Comparison of ENCODE assay signal across 10 cellular contexts in the genomic region with DNA sequence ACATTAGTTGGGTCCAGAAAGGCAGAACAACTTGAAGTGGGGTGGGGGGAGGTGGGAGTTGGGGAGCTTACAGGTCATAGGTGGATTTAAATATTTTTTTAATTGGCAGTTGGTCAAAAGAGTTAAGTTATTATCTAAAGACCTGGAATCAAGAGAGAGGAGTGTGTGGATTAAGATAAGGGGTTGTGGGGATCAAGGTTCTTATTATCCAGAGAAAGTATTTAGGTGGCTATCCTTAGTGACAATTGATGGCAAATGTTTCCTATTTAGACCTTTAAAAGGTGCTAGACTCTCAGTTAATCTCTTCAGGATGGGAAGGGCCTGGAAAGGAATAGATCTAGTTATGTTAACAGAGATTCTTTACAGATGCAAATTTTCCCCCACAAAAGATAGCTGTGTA.
"Had no signal": no experiment of that assay in that cellular context is flagged by ENCODE, and none has a peak within 500 bp of the region (broad histone marks: within the 10 kb centered on the region; RNA-seq: fewer than 3 reads in every experiment).

No MANE protein-coding gene starts in this region.

- H3K27ac Mint-ChIP-seq: activated CD4-positive, alpha-beta memory T cell treated with anti-CD3 and anti-CD28 coated beads for 36 hours; activated CD8-positive, alpha-beta memory T cell treated with anti-CD3 and anti-CD28 coated beads, Interleukin-2, amount 10 ng/mL, durations not matched to agents 7 days and 5 days; activated T-cell treated with anti-CD3 and anti-CD28 coated beads, Interleukin-2, amount 50 U/mL, for 24 hours; stimulated activated naive B cell treated with anti-CD40 and anti-IgM and Interleukin-4, amounts not matched to agents 10 μg/mL and 1 μg/mL and 100 μg/mL, for 72 hours had no signal

- H3K4me3 ChIP-seq: mucosa of descending colon, tibial artery had no signal

- H3K9ac ChIP-seq: parathyroid adenoma had no signal

- H3K79me2 ChIP-seq: parathyroid adenoma had no signal

- H3K36me3 Mint-ChIP-seq: activated CD4-positive, alpha-beta memory T cell treated with anti-CD3 and anti-CD28 coated beads for 36 hours; activated CD8-positive, alpha-beta memory T cell treated with anti-CD3 and anti-CD28 coated beads, Interleukin-2, amount 10 ng/mL, durations not matched to agents 7 days and 5 days; stimulated activated naive B cell treated with anti-CD40 and anti-IgM and Interleukin-4, amounts not matched to agents 10 μg/mL and 1 μg/mL and 100 μg/mL, for 72 hours had no signal

- DNase-seq: activated CD8-positive, alpha-beta memory T cell treated with anti-CD3 and anti-CD28 coated beads, Interleukin-2, amount 10 ng/mL, durations not matched to agents 7 days and 5 days; stimulated activated naive B cell treated with anti-CD40 and anti-IgM and Interleukin-4, amounts not matched to agents 10 μg/mL and 1 μg/mL and 100 μg/mL, for 72 hours; tibial artery had no signal

- ATAC-seq: activated CD8-positive, alpha-beta memory T cell treated with anti-CD3 and anti-CD28 coated beads, Interleukin-2, amount 10 ng/mL, durations not matched to agents 7 days and 5 days had no signal

- H3K9me3 ChIP-seq: mucosa of descending colon, neutrophil, tibial artery had no signal

- H3K4me1 ChIP-seq: parathyroid adenoma, tibial artery had no signal

- H3K27ac ChIP-seq: neutrophil, parathyroid adenoma, tibial artery, VCaP had no signal

- H3K9me3 Mint-ChIP-seq: activated CD4-positive, alpha-beta memory T cell treated with anti-CD3 and anti-CD28 coated beads for 36 hours; activated T-cell treated with anti-CD3 and anti-CD28 coated beads, Interleukin-2, amount 50 U/mL, for 24 hours; naive thymus-derived CD8-positive, alpha-beta T cell; stimulated activated naive B cell treated with anti-CD40 and anti-IgM and Interleukin-4, amounts not matched to agents 10 μg/mL and 1 μg/mL and 100 μg/mL, for 72 hours had no signal

- H3K27me3 ChIP-seq: tibial artery had no signal

- H2AFZ ChIP-seq: parathyroid adenoma had no signal

- H3K4me3 Mint-ChIP-seq: activated CD4-positive, alpha-beta memory T cell treated with anti-CD3 and anti-CD28 coated beads for 36 hours; activated CD8-positive, alpha-beta memory T cell treated with anti-CD3 and anti-CD28 coated beads, Interleukin-2, amount 10 ng/mL, durations not matched to agents 7 days and 5 days; activated T-cell treated with anti-CD3 and anti-CD28 coated beads, Interleukin-2, amount 50 U/mL, for 24 hours; stimulated activated naive B cell treated with anti-CD40 and anti-IgM and Interleukin-4, amounts not matched to agents 10 μg/mL and 1 μg/mL and 100 μg/mL, for 72 hours had no signal

- H3K36me3 ChIP-seq: neutrophil, tibial artery had no signal
